Comparison of ENCODE assay signal across 8 cellular contexts in the genomic region with DNA sequence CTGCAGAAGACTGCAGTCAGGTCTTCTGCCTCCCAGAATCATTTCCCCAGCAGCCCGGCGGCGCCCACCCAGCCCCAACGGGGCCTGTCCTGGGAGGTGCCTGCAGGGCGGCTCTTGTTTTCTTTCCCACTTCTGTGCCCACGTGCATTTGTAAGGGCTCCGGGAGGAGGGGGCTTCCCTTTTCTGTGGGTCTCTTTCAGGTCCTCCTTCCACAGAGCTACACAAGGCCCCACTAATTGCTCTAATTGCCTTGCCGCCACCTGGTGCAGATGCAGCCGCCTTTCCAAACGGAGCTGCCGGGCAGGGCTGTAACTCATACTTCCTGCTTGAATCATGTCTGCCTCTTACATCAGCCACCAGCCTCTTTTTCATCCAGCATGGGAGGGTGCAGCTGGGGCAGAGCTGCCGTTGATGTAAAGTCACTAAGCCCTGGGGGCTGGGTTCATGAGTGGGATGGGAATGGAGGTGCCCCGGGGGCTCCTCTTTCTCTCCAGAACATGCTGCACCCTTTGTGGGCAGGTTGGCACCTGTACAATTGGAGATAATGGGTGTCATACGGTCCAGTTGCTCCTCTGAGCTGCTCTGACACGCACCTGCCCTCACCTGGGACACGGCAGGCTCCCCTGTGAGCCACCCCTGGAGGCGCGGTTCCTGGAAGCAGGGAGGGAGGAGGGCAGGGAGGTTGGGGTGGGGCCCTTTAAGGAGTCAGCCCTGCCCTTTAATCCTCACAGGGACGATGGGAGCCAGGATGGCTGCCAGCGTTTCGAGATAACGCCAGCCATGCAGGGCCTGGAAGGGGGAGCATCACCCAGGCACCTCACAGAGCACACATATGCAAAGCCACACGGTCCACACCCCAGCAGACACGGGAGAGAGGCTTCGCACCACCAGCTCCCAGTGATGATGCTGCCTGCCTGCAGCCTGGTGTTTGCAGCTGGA. TPM values are rescaled to one million over a fixed set of nuclear protein-coding genes. Genes with fewer than 3 reads are reported as not detected.
DNase-seq lines count a peak whose midpoint lies in the region; ATAC-seq, FAIRE-seq and TF ChIP-seq lines count a peak whose summit lies in the region.

No MANE protein-coding gene starts in this region.

- no peaks in the 10 kb centered on the region for H3K4me1 Mint-ChIP-seq in endothelial cell (ENCODE audit: unreplicated experiment)

- peak; percentile 68 for DNase-seq in G401 (ENCODE audit: low spot score)
- DNase-seq in NCI-H128 (lab: John Stamatoyannopoulos, UW; ENCODE audit: unreplicated experiment), result peak; percentile 38
- DNase-seq in K562 (ENCODE audit: extremely low read depth in 1 of 4, low spot score in 3 of 4), result peak; percentile 40 to 56 (median 51)
- peak; percentile 69 for DNase-seq in kidney glomerular epithelial cell (lab: John Stamatoyannopoulos, UW)
- peak; percentile 59 to 62 for DNase-seq in stimulated activated CD4-positive, alpha-beta T cell treated with anti-CD3 and anti-CD28 coated beads, Interleukin-2, amount 100 ng/mL, for 24 hours
- DNase-seq in endothelial cell (ENCODE audit: low spot score), result no peak

- no peak overlapping the region for H3K27ac Mint-ChIP-seq in endothelial cell (ENCODE audit: unreplicated experiment)

- no TSS peak for BruUV-seq in K562 (replicated peaks; lab: Mats Ljungman, UMichigan)

- H3K4me1 ChIP-seq in K562 (replicated peaks in 1 of 2; ENCODE audit: control insufficient read depth in 2 of 2, insufficient read depth in 2 of 2, low read length in 2 of 2), result peaks cover 30 to 31% of the 10 kb centered on the region in 2 experiments

- 5% methylated on average over 15 of the region's 25 CpGs for WGBS in K562 (ENCODE audit: insufficient coverage, low coverage, missing lambda C conversion rate)

- H3K9me3 Mint-ChIP-seq in endothelial cell (ENCODE audit: unreplicated experiment), result no peaks in the 10 kb centered on the region

- H3F3A ChIP-seq in SU-DHL-6 (ENCODE audit: insufficient read depth), result peaks cover 65% of the 10 kb centered on the region

- ATAC-seq in K562, result peak; percentile 87
- ATAC-seq in GM18907 (IDR thresholded peaks at IDR 0.05; ENCODE audit: unreplicated experiment), result no peak

- no peaks in the 10 kb centered on the region for H3K9me2 ChIP-seq in SU-DHL-6 (replicated peaks; ENCODE audit: insufficient read depth, low read length)

- H3K27me3 Mint-ChIP-seq in endothelial cell (ENCODE audit: unreplicated experiment), result peaks cover 6% of the 10 kb centered on the region

- CTCF ChIA-PET in K562 (lab: Yijun Ruan, JAX; ENCODE audit: low intra/inter-chr PET ratio), result interaction anchor here (0.6 kb wide), 1 partner anchor 65 kb away, joined by 3 read pairs; no protein-coding TSS in a partner anchor

- TF ChIP-seq CTCF in SU-DHL-6 (IDR thresholded peaks at IDR 0.05; ENCODE audit: insufficient read depth, low read length, poor library complexity, severe bottlenecking) (no peak), K562 (IDR thresholded peaks at IDR 0.05 in 2 of 3, conservative IDR thresholded peaks at IDR 0.05 in 1 of 3; ENCODE audit: insufficient read depth in 2 of 3, low read depth in 1 of 3, low read length in 3 of 3) (no peak), endothelial cell (IDR thresholded peaks at IDR 0.05; ENCODE audit: unreplicated experiment) (no peak)

- H3K9ac ChIP-seq in SU-DHL-6 (ENCODE audit: low read length) (peak overlapping the region; percentile 68), K562 (ENCODE audit: insufficient read depth in 1 of 2, low read depth in 2 of 2, low read length in 2 of 2) (peak overlapping the region; percentile 49 to 79; a peak in 3 of 4 replicates)

- H3K4me3 ChIP-seq in SU-DHL-6 (ENCODE audit: insufficient read depth, low read length, poor library complexity, severe bottlenecking) (peak overlapping the region; percentile 49), K562 (no peak overlapping the region)

- H3K9me1 ChIP-seq in K562 (ENCODE audit: control insufficient read depth, insufficient read depth, low read length), result no peaks in the 10 kb centered on the region

- H3K4me2 ChIP-seq in SU-DHL-6 (ENCODE audit: low read depth, low read length, poor library complexity, severe bottlenecking) (peak overlapping the region; percentile 92), K562 (ENCODE audit: insufficient read depth, low read length) (peak overlapping the region; percentile 53)

- POLR2A ChIA-PET in K562 (lab: Yijun Ruan, JAX), result interaction anchor here (0.6 to 2.7 kb wide), 21 partner anchors 9 to 758 kb away, joined by 3 to 10 read pairs (median 4); no protein-coding TSS in a partner anchor

- H3K36me3 ChIP-seq in SU-DHL-6 (ENCODE audit: low read length) (no peaks in the 10 kb centered on the region; the same call in 1 of the 2 replicates), K562 (ENCODE audit: control insufficient read depth, insufficient read depth, low read length) (no peaks in the 10 kb centered on the region)

- in situ Hi-C loops in G401 (cut with HindIII; ENCODE audit: low sequenced_read_pairs) (no loop called here), K562 (cut with MboI) (no loop called here)

- H4K20me1 ChIP-seq in SU-DHL-6 (ENCODE audit: low read depth, low read length) (no peaks in the 10 kb centered on the region), K562 (replicated peaks; ENCODE audit: control insufficient read depth, insufficient read depth, low read length) (no peaks in the 10 kb centered on the region)

- H3K27ac ChIP-seq in SU-DHL-6 (ENCODE audit: low read depth, low read length) (peak overlapping the region; percentile 99), K562 (ENCODE audit: extremely low read depth, low read depth, low read length) (peak overlapping the region; percentile 61; the same call in 2 of the 3 replicates)

- TF ChIP-seq RAD21 in K562 (CRISPR knock-in tag; conservative IDR thresholded peaks at IDR 0.05 in 1 of 2, IDR thresholded peaks at IDR 0.05 in 1 of 2), result peak; percentile 22 to 27; a peak in 2 of 4 replicates

- H3K9me3 ChIP-seq in SU-DHL-6 (ENCODE audit: insufficient read depth, low read length), result no peaks in the 10 kb centered on the region
- no peaks in the 10 kb centered on the region for H3K9me3 ChIP-seq in K562 (replicated peaks; ENCODE audit: control insufficient read depth, insufficient read depth, low read depth, low read length)

- H3K27me3 ChIP-seq in SU-DHL-6 (ENCODE audit: low read length) (no peaks in the 10 kb centered on the region), K562 (ENCODE audit: control insufficient read depth in 2 of 2, insufficient read depth in 2 of 2, low read length in 2 of 2) (peaks cover 0 to 6% of the 10 kb centered on the region in 2 experiments; a peak in 1 of 5 replicates)

- H3K79me2 ChIP-seq in SU-DHL-6 (ENCODE audit: insufficient read depth, low read length), result peaks cover 62% of the 10 kb centered on the region
- H3K79me2 ChIP-seq in K562 (ENCODE audit: control insufficient read depth, insufficient read depth, low read length), result no peaks in the 10 kb centered on the region

- TF ChIP-seq EP300 in K562 (IDR thresholded peaks at IDR 0.05; ENCODE audit: low read length), result peak; percentile 90

- no peak overlapping the region for H2AFZ ChIP-seq in SU-DHL-6 (ENCODE audit: low read depth, low read length, severe bottlenecking)
- H2AFZ ChIP-seq in K562 (ENCODE audit: low read depth, low read length), result peak overlapping the region; percentile 61

- no peak overlapping the region for H3K4me3 Mint-ChIP-seq in endothelial cell (ENCODE audit: unreplicated experiment)

- intact Hi-C loops in K562 (cut with micrococcal nuclease), result loop anchor here (2.0 kb wide), 1 partner anchor 26 kb away; no protein-coding TSS in a partner anchor

- peak; percentile 49 for FAIRE-seq in K562 (lab: Jason Lieb, UNC)

- no peaks in the 10 kb centered on the region for H3K36me3 Mint-ChIP-seq in endothelial cell (ENCODE audit: low read depth, unreplicated experiment)

- TF ChIP-seq POLR2A in K562 (conservative IDR thresholded peaks at IDR 0.05), result no peak

TF ChIP-seq in K562, 482 proteins besides CTCF, POLR2A, EP300 and RAD21 (continues in another document):
- TF ChIP-seq NR0B1 (IDR thresholded peaks at IDR 0.05; ENCODE audit: partially characterized antibody) (no peak), EHMT2 (IDR thresholded peaks at IDR 0.05) (peak; percentile 32; the same call in 1 of the 2 replicates), ZNF134 (CRISPR knock-in tag; conservative IDR thresholded peaks at IDR 0.05) (0 out of 2 replicates have a peak, but pooled peaks have one; percentile 28)

RNA-seq across cellular contexts. Expression of gene KLHDC4, which starts 41.1 kb away (rescaled TPM):
- total RNA-seq in G401 (2014; rRNA removed; shearing (Covaris generic)), result 41.2 and 42.5 TPM in 2 replicates
- total RNA-seq in K562 (2011; cell fraction: chromatin; rRNA removed; ENCODE audit: low replicate concordance), result 250 and 422 TPM in 2 replicates
- 176 and 189 TPM in 2 replicates for total RNA-seq in K562 (2011; cell fraction: nucleolus; rRNA removed)
- total RNA-seq in K562 (2011; cell fraction: nucleoplasm; rRNA removed), result 187 and 203 TPM in 2 replicates
- total RNA-seq in K562 (2014; rRNA removed) (52.7 and 59.4 TPM in 2 replicates), K562 (2014; rRNA removed; fragmentation: Illumina TruSeq; extraction: Trizol) (17.9 and 25.5 TPM in 2 replicates), K562 (2015; rRNA removed; fragmentation: Illumina TruSeq; extraction: Trizol) (31.8 and 32.8 TPM in 2 replicates), K562 (2021) (62.8 and 68.1 TPM in 2 replicates), endothelial cell (ENCODE audit: unreplicated experiment) (43.4 TPM)
- polyA plus RNA-seq in K562 (2011; rRNA removed) (23.7 and 24.9 TPM in 2 replicates), K562 (2014; fragmentation: Illumina TruSeq; extraction: Trizol) (37.3 and 48.5 TPM in 2 replicates), K562 (2014; fragmentation: Nextera tagmentation; extraction: Ambion mirVana) (1 to 10 TPM; 1.3 to 2.5 TPM), K562 (2014; rRNA removed) (53.5 and 63.4 TPM in 2 replicates)
- 17.9 and 23.5 TPM in 2 replicates for polyA plus RNA-seq in K562 (2011; cell fraction: cytosol; rRNA removed)
- 66.5 and 112 TPM in 2 replicates for polyA plus RNA-seq in K562 (2011; cell fraction: nucleus; rRNA removed)
- 35.3 and 39.1 TPM in 2 replicates for polyA plus RNA-seq in K562 (2012)
- polyA minus RNA-seq in K562 (2011; rRNA and poly(A)+ RNA removed), result 19.2 and 19.3 TPM in 2 replicates
- 18.8 and 24.5 TPM in 2 replicates for polyA minus RNA-seq in K562 (2011; cell fraction: cytosol; rRNA and poly(A)+ RNA removed)
- 33.5 and 52.0 TPM in 2 replicates for polyA minus RNA-seq in K562 (2011; cell fraction: nucleus; rRNA and poly(A)+ RNA removed)
